20 cellular contexts compared by ENCODE assay signal in the genomic region with DNA sequence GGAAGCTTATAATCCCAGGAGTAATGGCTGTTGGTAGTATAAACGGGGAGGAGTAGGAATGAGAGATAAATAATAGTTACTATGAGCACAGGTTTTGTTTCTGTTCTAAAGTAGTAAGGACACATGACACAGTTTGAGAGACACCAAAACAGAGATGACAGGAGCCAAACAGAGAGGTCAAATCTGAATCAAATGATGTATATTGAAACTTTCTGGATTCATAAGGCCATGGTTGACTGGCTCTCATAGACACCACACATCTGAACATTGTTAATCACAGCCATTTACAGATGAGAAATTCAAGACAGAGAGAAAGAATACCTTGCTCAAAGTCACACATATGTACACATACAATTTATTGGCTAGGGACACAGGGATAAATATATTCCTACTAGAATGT.
DNase-seq lines count a peak whose midpoint lies in the region; ATAC-seq, FAIRE-seq and TF ChIP-seq lines count a peak whose summit lies in the region.
"Had no signal": no experiment of that assay in that cellular context is flagged by ENCODE, and none has a peak within 500 bp of the region (broad histone marks: within the 10 kb centered on the region; RNA-seq: fewer than 3 reads in every experiment).

No MANE protein-coding gene starts in this region.

- H3K27me3 ChIP-seq in esophagus squamous epithelium, result no peaks in the 10 kb centered on the region
- H3K27me3 ChIP-seq: BE2C had no signal

- H3K4me1 ChIP-seq in esophagus squamous epithelium, result peaks cover 0 to 34% (median 0%) of the 10 kb centered on the region in 3 donors
- H3K4me1 ChIP-seq: BE2C had no signal

- H3K4me1 Mint-ChIP-seq in activated CD4-positive, alpha-beta T cell treated with anti-CD3 and anti-CD28 coated beads for 36 hours, result peaks cover 8% of the 10 kb centered on the region
- peaks cover 21% of the 10 kb centered on the region for H3K4me1 Mint-ChIP-seq in activated T-helper 17 cell treated with anti-CD3 and anti-CD28 coated beads, Interleukin-2, amount 50 U/mL, for 72 hours

- no peaks in the 10 kb centered on the region for H3K27me3 Mint-ChIP-seq in activated CD4-positive, alpha-beta T cell treated with anti-CD3 and anti-CD28 coated beads for 36 hours
- no peaks in the 10 kb centered on the region for H3K27me3 Mint-ChIP-seq in activated T-helper 17 cell treated with anti-CD3 and anti-CD28 coated beads, Interleukin-2, amount 50 U/mL, for 72 hours
- H3K27me3 Mint-ChIP-seq: CD4-positive, CD25-positive, alpha-beta regulatory T cell had no signal

- whole genome bisulfite sequencing in esophagus squamous epithelium, 2 donors, result 72 to 81% methylated on average over 1 of the region's 1 CpG

- intact Hi-C loops in activated CD4-positive, alpha-beta T cell treated with anti-CD3 and anti-CD28 coated beads for 36 hours (cut with DNase I, micrococcal nuclease), result no loop called here
- intact Hi-C loops in esophagus squamous epithelium (cut with DNase I), result no loop called here

- CTCF ChIA-PET in activated CD4-positive, alpha-beta T cell treated with anti-CD3 and anti-CD28 coated beads for 36 hours (lab: Charles Lee), result no interaction called here

- H3K9me3 Mint-ChIP-seq in activated CD4-positive, alpha-beta T cell treated with anti-CD3 and anti-CD28 coated beads for 36 hours (ENCODE audit: low read depth), result no peaks in the 10 kb centered on the region
- H3K9me3 Mint-ChIP-seq in activated T-helper 17 cell treated with anti-CD3 and anti-CD28 coated beads, Interleukin-2, amount 50 U/mL, for 72 hours, result no peaks in the 10 kb centered on the region

- peak; percentile 90 for ATAC-seq in activated CD4-positive, alpha-beta T cell treated with anti-CD3 and anti-CD28 coated beads for 36 hours
- ATAC-seq in activated T-helper 17 cell treated with anti-CD3 and anti-CD28 coated beads, Interleukin-2, amount 50 U/mL, for 72 hours (replicated peaks), result peak; percentile 98
- ATAC-seq in HG03521 (IDR thresholded peaks at IDR 0.05; ENCODE audit: unreplicated experiment), result no peak
- no peak for ATAC-seq in GM18861 (IDR thresholded peaks at IDR 0.05; ENCODE audit: unreplicated experiment)
- ATAC-seq: PC-3 had no signal

- TF ChIP-seq CTCF in GM10266 (IDR thresholded peaks at IDR 0.05; ENCODE audit: control insufficient read depth, insufficient read depth, low read depth, missing control alignments) (no peak), esophagus squamous epithelium (IDR thresholded peaks at IDR 0.05) (no peak)

- H3K36me3 ChIP-seq in esophagus squamous epithelium, result peaks cover 0 to 70% (median 5%) of the 10 kb centered on the region in 3 donors

- POLR2A ChIA-PET in activated CD4-positive, alpha-beta T cell treated with anti-CD3 and anti-CD28 coated beads for 36 hours (lab: Charles Lee), result no interaction called here

- H3K4me3 ChIP-seq in esophagus squamous epithelium, result no peak overlapping the region

- H3K27ac Mint-ChIP-seq in activated CD4-positive, alpha-beta T cell treated with anti-CD3 and anti-CD28 coated beads for 36 hours, result no peak overlapping the region
- peak overlapping the region; percentile 83 for H3K27ac Mint-ChIP-seq in activated T-helper 17 cell treated with anti-CD3 and anti-CD28 coated beads, Interleukin-2, amount 50 U/mL, for 72 hours

- H3K9me3 ChIP-seq in esophagus squamous epithelium, result no peaks in the 10 kb centered on the region
- H3K9me3 ChIP-seq: BE2C, Caco-2 had no signal

- DNase-seq in activated CD4-positive, alpha-beta T cell treated with anti-CD3 and anti-CD28 coated beads for 36 hours, result no peak
- no peak for DNase-seq in activated CD4-positive, alpha-beta T cell treated with anti-CD3 and anti-CD28 coated beads, Interleukin-2, amount 50 U/mL, for 1 hour
- DNase-seq in GM10266 (ENCODE audit: extremely low spot score), result peak; percentile 13
- peak; percentile 7 for DNase-seq in GM19239 (ENCODE audit: insufficient read length, low spot score)
- no peak for DNase-seq in esophagus squamous epithelium (lab: John Stamatoyannopoulos, UW)
- DNase-seq: BE2C, Caco-2, NCI-H1436, NCI-H2171 treated with DMSO at 0.1 percent for 48 hours, NCI-H82, PC-3, T-helper 1 cell had no signal

- no peak overlapping the region for H3K27ac ChIP-seq in esophagus squamous epithelium
- H3K27ac ChIP-seq: KMS-11, RWPE1 had no signal

- no peak overlapping the region for H3K4me3 Mint-ChIP-seq in activated CD4-positive, alpha-beta T cell treated with anti-CD3 and anti-CD28 coated beads for 36 hours
- H3K4me3 Mint-ChIP-seq in activated T-helper 17 cell treated with anti-CD3 and anti-CD28 coated beads, Interleukin-2, amount 50 U/mL, for 72 hours, result no peak overlapping the region
- H3K4me3 Mint-ChIP-seq: CD4-positive, CD25-positive, alpha-beta regulatory T cell had no signal

- FAIRE-seq in GM19239 (lab: Jason Lieb, UNC), result no peak
- FAIRE-seq: A204.1, G401.6 had no signal

- H3K36me3 Mint-ChIP-seq in activated CD4-positive, alpha-beta T cell treated with anti-CD3 and anti-CD28 coated beads for 36 hours (ENCODE audit: low read depth), result peaks cover 36% of the 10 kb centered on the region
- H3K36me3 Mint-ChIP-seq in activated T-helper 17 cell treated with anti-CD3 and anti-CD28 coated beads, Interleukin-2, amount 50 U/mL, for 72 hours (ENCODE audit: low read depth), result peaks cover 65% of the 10 kb centered on the region

- TF ChIP-seq POLR2A in esophagus squamous epithelium (IDR thresholded peaks at IDR 0.05), result no peak

Comparison
In these comparisons a context has a peak if more than half of its experiments do, and no peak if none do; other contexts are left out.
1. ATAC-seq: peak in activated CD4-positive, alpha-beta T cell treated with anti-CD3 and anti-CD28 coated beads for 36 hours (single experiment) and activated T-helper 17 cell treated with anti-CD3 and anti-CD28 coated beads, Interleukin-2, amount 50 U/mL, for 72 hours (single experiment); none in HG03521 (single experiment) and GM18861 (single experiment).
2. DNase-seq: peak in GM10266 (single experiment) and GM19239 (single experiment); none in activated CD4-positive, alpha-beta T cell treated with anti-CD3 and anti-CD28 coated beads for 36 hours (single experiment), activated CD4-positive, alpha-beta T cell treated with anti-CD3 and anti-CD28 coated beads, Interleukin-2, amount 50 U/mL, for 1 hour (single experiment) and esophagus squamous epithelium (single experiment).